12 cellular contexts compared by ENCODE assay signal in genomic region chr19:16943090-16943489, GRCh38. TPM values are rescaled to one million over a fixed set of nuclear protein-coding genes. Genes with fewer than 3 reads are reported as not detected.
DNase-seq lines count a peak whose midpoint lies in the region; ATAC-seq, FAIRE-seq and TF ChIP-seq lines count a peak whose summit lies in the region.
"Not testable (repeated sequence)": the region's sequence is repeated elsewhere in the genome, so short reads cannot be mapped to it uniquely, and the experiment has no call there.
"Had no signal": no experiment of that assay in that cellular context is flagged by ENCODE, and none has a peak within 500 bp of the region (broad histone marks: within the 10 kb centered on the region; RNA-seq: fewer than 3 reads in every experiment).

No MANE protein-coding gene starts in this region.

- TF ChIP-seq CTCF in kidney (IDR thresholded peaks at IDR 0.05; ENCODE audit: borderline replicate concordance, extremely low read depth, insufficient read depth); stomach (IDR thresholded peaks at IDR 0.05): not testable (repeated sequence)

- not testable (repeated sequence) for H3K9ac ChIP-seq in kidney (ENCODE audit: low read length in 2 of 2)

- not testable (repeated sequence) for TF ChIP-seq POLR2A in stomach (IDR thresholded peaks at IDR 0.05)

- not testable (repeated sequence) for H3K4me3 ChIP-seq in kidney (ENCODE audit: low read length in 2 of 2); stomach

- not testable (repeated sequence) for H3K36me3 ChIP-seq in kidney (ENCODE audit: control insufficient read depth in 1 of 2, insufficient read depth in 2 of 2, low read length in 2 of 2); stomach

- H3K4me1 Mint-ChIP-seq in activated CD8-positive, alpha-beta memory T cell treated with anti-CD3 and anti-CD28 coated beads, Interleukin-2, amount 10 ng/mL, durations not matched to agents 7 days and 5 days, result not testable (repeated sequence)

- H3K27me3 Mint-ChIP-seq in activated CD8-positive, alpha-beta memory T cell treated with anti-CD3 and anti-CD28 coated beads, Interleukin-2, amount 10 ng/mL, durations not matched to agents 7 days and 5 days, result not testable (repeated sequence)

- H3K27ac Mint-ChIP-seq in activated CD8-positive, alpha-beta memory T cell treated with anti-CD3 and anti-CD28 coated beads, Interleukin-2, amount 10 ng/mL, durations not matched to agents 7 days and 5 days, result not testable (repeated sequence)

- not testable (repeated sequence) for ATAC-seq in activated CD8-positive, alpha-beta memory T cell treated with anti-CD3 and anti-CD28 coated beads, Interleukin-2, amount 10 ng/mL, durations not matched to agents 7 days and 5 days

- not testable (repeated sequence) for H3K27ac ChIP-seq in kidney (ENCODE audit: low read depth in 2 of 2, low read length in 2 of 2); stomach

- WGBS in stomach, 5 donors, result 86 to 96% (median 94%) methylated on average over 7 of the region's 7 CpGs

- H3K4me1 ChIP-seq in kidney (ENCODE audit: control insufficient read depth in 1 of 2, insufficient read depth in 1 of 2, low read depth in 1 of 2, low read length in 2 of 2); stomach: not testable (repeated sequence)

- FAIRE-seq in kidney (lab: Jason Lieb, UNC), result not testable (repeated sequence)

- intact Hi-C loops in kidney (cut with DNase I); posterior vena cava (cut with DNase I); stomach (cut with DNase I; ENCODE audit: low total_unique reads): not testable (repeated sequence)

- CTCF ChIA-PET in activated CD8-positive, alpha-beta memory T cell treated with anti-CD3 and anti-CD28 coated beads, Interleukin-2, amount 10 ng/mL, durations not matched to agents 7 days and 5 days (lab: Charles Lee), result not testable (repeated sequence)

- H3K27me3 ChIP-seq in stomach, result not testable (repeated sequence)

- H3K36me3 Mint-ChIP-seq in activated CD8-positive, alpha-beta memory T cell treated with anti-CD3 and anti-CD28 coated beads, Interleukin-2, amount 10 ng/mL, durations not matched to agents 7 days and 5 days, result not testable (repeated sequence)

- H3K4me3 Mint-ChIP-seq in activated CD8-positive, alpha-beta memory T cell treated with anti-CD3 and anti-CD28 coated beads, Interleukin-2, amount 10 ng/mL, durations not matched to agents 7 days and 5 days, result not testable (repeated sequence)

- TF ChIP-seq EP300 in stomach (IDR thresholded peaks at IDR 0.05), result not testable (repeated sequence)

- peaks cover 12% of the 10 kb centered on the region for H3K9me3 Mint-ChIP-seq in activated CD8-positive, alpha-beta memory T cell treated with anti-CD3 and anti-CD28 coated beads, Interleukin-2, amount 10 ng/mL, durations not matched to agents 7 days and 5 days (ENCODE audit: low read depth)

- not testable (repeated sequence) for H3K9me3 ChIP-seq in kidney (ENCODE audit: control insufficient read depth in 1 of 2, low read length in 2 of 2); stomach

- DNase-seq in activated CD8-positive, alpha-beta memory T cell treated with anti-CD3 and anti-CD28 coated beads, Interleukin-2, amount 10 ng/mL, durations not matched to agents 7 days and 5 days, result peak; percentile 21
- DNase-seq in kidney (peak; percentile 17), mesenteric fat pad (ENCODE audit: low spot score) (peak; percentile 53), posterior vena cava (ENCODE audit: low spot score) (peak; percentile 61), stomach (peak; percentile 13)

RNA-seq across cellular contexts. Expression of gene F2RL3, which starts 54.3 kb away (rescaled TPM):
- total RNA-seq in activated CD8-positive, alpha-beta memory T cell treated with anti-CD3 and anti-CD28 coated beads, Interleukin-2, amount 10 ng/mL, durations not matched to agents 7 days and 5 days, result under 1 TPM; 0.12 to 0.59 TPM
- total RNA-seq in kidney (3.2 TPM), mesenteric fat pad (33.9 TPM), posterior vena cava (1 to 10 TPM; 1.2 to 4.6 TPM), stomach (1 to 10 TPM in 3 of 5 donors, under 1 TPM in 1, not detected in 1; 0.58 to 6.8 (median 2.8) TPM)
- polyA plus RNA-seq in kidney (ENCODE audit: insufficient read depth, low read depth, low replicate concordance) (1.4 TPM), stomach (1 to 10 TPM; 1.4 to 3.0 (median 1.8) TPM)
- total RNA-seq: A172; Caco-2; Calu3; CD4-positive, alpha-beta T cell; CD8-positive, alpha-beta T cell had no signal
- polyA plus RNA-seq: A549, BJ had no signal
